ENCODE assay signal across 8 cellular contexts in genomic region chrX:39814391-39814790, GRCh38.
DNase-seq lines count a peak whose midpoint lies in the region; ATAC-seq and TF ChIP-seq lines count a peak whose summit lies in the region.

No MANE protein-coding gene starts in this region.

- no peak overlapping the region for H3K4me2 ChIP-seq in Loucy (ENCODE audit: low read depth, low read length, poor library complexity, severe bottlenecking)

- H3K9ac ChIP-seq in Loucy (ENCODE audit: low read depth, low read length, poor library complexity, severe bottlenecking) = no peak overlapping the region

- H3K9me3 ChIP-seq in Loucy (ENCODE audit: insufficient read depth, low read depth, low read length) = no peaks in the 10 kb centered on the region

- peak; percentile 64 for TF ChIP-seq CTCF in Loucy (conservative IDR thresholded peaks at IDR 0.05; ENCODE audit: low read length)
- peak; percentile 55 for TF ChIP-seq CTCF in epithelial cell of proximal tubule (conservative IDR thresholded peaks at IDR 0.05; ENCODE audit: low read depth, low read length)
- peak; percentile 47 for TF ChIP-seq CTCF in retinal pigment epithelial cell (conservative IDR thresholded peaks at IDR 0.05; ENCODE audit: low read depth, low read length)

- no peaks in the 10 kb centered on the region for H4K20me1 ChIP-seq in Loucy (ENCODE audit: insufficient read depth, low read length, poor library complexity, severe bottlenecking)

- no peaks in the 10 kb centered on the region for H3K9me2 ChIP-seq in Loucy (replicated peaks; ENCODE audit: low read depth, low read length)

- no peaks in the 10 kb centered on the region for H3F3A ChIP-seq in Loucy (ENCODE audit: low read depth)

- H3K4me1 ChIP-seq in Loucy (ENCODE audit: insufficient read depth, low read length, poor library complexity, severe bottlenecking) = peaks cover 39% of the 10 kb centered on the region

- no peaks in the 10 kb centered on the region for H3K27me3 ChIP-seq in Loucy (ENCODE audit: insufficient read depth, low read length, poor library complexity, severe bottlenecking)

- no peak overlapping the region for H2AFZ ChIP-seq in Loucy (ENCODE audit: low read length)

- ATAC-seq in GM21825 (IDR thresholded peaks at IDR 0.05; ENCODE audit: unreplicated experiment) (no peak), HG02678 (IDR thresholded peaks at IDR 0.05; ENCODE audit: unreplicated experiment) (no peak)

- H3K4me3 ChIP-seq in Loucy (ENCODE audit: low read length, poor library complexity, severe bottlenecking) (no peak overlapping the region), epithelial cell of proximal tubule (ENCODE audit: low read depth, low read length) (no peak overlapping the region), retinal pigment epithelial cell (ENCODE audit: low read length) (no peak overlapping the region)

- no peaks in the 10 kb centered on the region for H3K36me3 ChIP-seq in Loucy (ENCODE audit: insufficient read depth, low read length)

- no peaks in the 10 kb centered on the region for H3K79me2 ChIP-seq in Loucy (ENCODE audit: insufficient read depth, low read length)

- DNase-seq in ELR (ENCODE audit: low read depth) (peak; percentile 57), UCSD-AML1 (lab: John Stamatoyannopoulos, UW; ENCODE audit: unreplicated experiment) (peak; percentile 24), epithelial cell of proximal tubule (ENCODE audit: low read depth) (no peak), retinal pigment epithelial cell (ENCODE audit: low read depth) (no peak), ecto neural progenitor cell (ENCODE audit: low spot score) (no peak)

Comparison
In these comparisons a context has a peak if more than half of its experiments do, and no peak if none do; other contexts are left out.
1. DNase-seq: peak in ELR (single experiment) and UCSD-AML1 (single experiment); none in epithelial cell of proximal tubule (single experiment), retinal pigment epithelial cell (single experiment) and ecto neural progenitor cell (single experiment).
2. Peak in every context shown above with its lines, with median percentiles within 50 percentile points of each other: CTCF ChIP-seq.